19 cellular contexts compared by ENCODE assay signal in genomic region chr5:173028811-173029327, GRCh38. TPM values are rescaled to one million over a fixed set of nuclear protein-coding genes. Genes with fewer than 3 reads are reported as not detected.
DNase-seq lines count a peak whose midpoint lies in the region; ATAC-seq, FAIRE-seq and TF ChIP-seq lines count a peak whose summit lies in the region.
"Had no signal": no experiment of that assay in that cellular context is flagged by ENCODE, and none has a peak within 500 bp of the region (broad histone marks: within the 10 kb centered on the region; RNA-seq: fewer than 3 reads in every experiment).

No MANE protein-coding gene starts in this region.

- peaks cover 15% of the 10 kb centered on the region for H3K79me2 ChIP-seq in HepG2 (ENCODE audit: insufficient read depth, low read length)

- peaks cover 0 to 9% (median 8%) of the 10 kb centered on the region in 5 donors for H3K36me3 Mint-ChIP-seq in naive thymus-derived CD4-positive, alpha-beta T cell

- no peak overlapping the region for H3K4me2 ChIP-seq in HepG2 (ENCODE audit: low read depth, low read length)

- H2AFZ ChIP-seq in HepG2 (ENCODE audit: low read length): no peak overlapping the region

- H3K36me3 ChIP-seq in right lobe of liver (no peaks in the 10 kb centered on the region), HepG2 (replicated peaks in 1 of 2; ENCODE audit: control insufficient read depth in 1 of 2, insufficient read depth in 2 of 2, low read length in 2 of 2) (peaks cover 1 to 4% of the 10 kb centered on the region in 2 experiments; a peak in 2 of 5 replicates), body of pancreas (replicated peaks in 1 of 2; ENCODE audit: insufficient read depth in 1 of 2, low read depth in 2 of 2) (no peaks in the 10 kb centered on the region), urinary bladder (ENCODE audit: insufficient read depth) (peaks cover 3% of the 10 kb centered on the region)
- H3K36me3 ChIP-seq in naive thymus-derived CD4-positive, alpha-beta T cell (ENCODE audit: control insufficient read depth in 2 of 3, insufficient read depth in 3 of 3, low read length in 3 of 3): peaks cover 0 to 3% (median 0%) of the 10 kb centered on the region in 3 experiments

- peaks cover 0 to 2% (median 0%) of the 10 kb centered on the region in 11 donors for H3K9me3 Mint-ChIP-seq in naive thymus-derived CD4-positive, alpha-beta T cell
- H3K9me3 Mint-ChIP-seq: activated naive CD4-positive, alpha-beta T cell treated with anti-CD3 and anti-CD28 coated beads, Interleukin-2, amount 50 U/mL, for 72 hours; central memory CD8-positive, alpha-beta T cell had no signal

- H3K4me3 Mint-ChIP-seq in naive thymus-derived CD4-positive, alpha-beta T cell: no peak overlapping the region
- H3K4me3 Mint-ChIP-seq: central memory CD8-positive, alpha-beta T cell had no signal

- peaks cover 2 to 25% (median 21%) of the 10 kb centered on the region in 7 donors for H3K4me1 Mint-ChIP-seq in naive thymus-derived CD4-positive, alpha-beta T cell
- H3K4me1 Mint-ChIP-seq: central memory CD8-positive, alpha-beta T cell had no signal

- no TSS peak for BruUV-seq in HepG2 (replicated peaks; lab: Mats Ljungman, UMichigan)

- CTCF ChIA-PET in HepG2 (lab: Yijun Ruan, JAX; ENCODE audit: low intra/inter-chr PET ratio, low total read pairs): no interaction called here
- CTCF ChIA-PET in naive thymus-derived CD4-positive, alpha-beta T cell (lab: Charles Lee): interaction anchor here (0.9 kb wide), 1 partner anchor 10 kb away, joined by 7 read pairs; no protein-coding TSS in a partner anchor

- intact Hi-C loops in right lobe of liver (cut with DNase I) (no loop called here), HepG2 (cut with micrococcal nuclease; ENCODE audit: unreplicated experiment) (no loop called here), body of pancreas (cut with DNase I) (no loop called here)
- intact Hi-C loops in naive thymus-derived CD4-positive, alpha-beta T cell (cut with micrococcal nuclease): no loop called here

- H3K9ac ChIP-seq in HepG2 (ENCODE audit: insufficient read depth, low read depth, low read length): no peak overlapping the region

- H3K27me3 ChIP-seq in right lobe of liver (no peaks in the 10 kb centered on the region), HepG2 (ENCODE audit: control insufficient read depth in 1 of 2, insufficient read depth in 2 of 2, low read length in 2 of 2) (no peaks in the 10 kb centered on the region), body of pancreas (no peaks in the 10 kb centered on the region)
- no peaks in the 10 kb centered on the region for H3K27me3 ChIP-seq in naive thymus-derived CD4-positive, alpha-beta T cell (ENCODE audit: control insufficient read depth in 2 of 2, insufficient read depth in 2 of 2, low read length in 2 of 2)
- H3K27me3 ChIP-seq: foreskin keratinocyte had no signal

- FAIRE-seq in HepG2 (lab: Jason Lieb, UNC): no peak
- FAIRE-seq: RCC 7860 had no signal

- no peak overlapping the region for H3K27ac Mint-ChIP-seq in naive thymus-derived CD4-positive, alpha-beta T cell
- H3K27ac Mint-ChIP-seq: activated naive CD4-positive, alpha-beta T cell treated with anti-CD3 and anti-CD28 coated beads, Interleukin-2, amount 50 U/mL, for 72 hours had no signal

- ATAC-seq in right lobe of liver (peak in 1 of 4 donors; percentile 11), HepG2 (no peak), body of pancreas (no peak), GM19035 (IDR thresholded peaks at IDR 0.05; ENCODE audit: unreplicated experiment) (no peak)
- ATAC-seq in naive thymus-derived CD4-positive, alpha-beta T cell: no peak
- ATAC-seq: activated naive CD4-positive, alpha-beta T cell treated with anti-CD3 and anti-CD28 coated beads, Interleukin-2, amount 50 U/mL, for 72 hours; foreskin keratinocyte had no signal

- H3K4me1 ChIP-seq in right lobe of liver: peaks cover 0 to 28% (median 2%) of the 10 kb centered on the region in 4 donors
- peaks cover 20% of the 10 kb centered on the region for H3K4me1 ChIP-seq in HepG2 (ENCODE audit: insufficient read depth, low read length)
- peaks cover 28% of the 10 kb centered on the region for H3K4me1 ChIP-seq in body of pancreas
- H3K4me1 ChIP-seq in naive thymus-derived CD4-positive, alpha-beta T cell (ENCODE audit: control insufficient read depth in 2 of 2, insufficient read depth in 2 of 2, low read length in 2 of 2): peaks cover 0 to 28% of the 10 kb centered on the region in 2 donors
- H3K4me1 ChIP-seq in urinary bladder (ENCODE audit: insufficient read depth): peaks cover 2% of the 10 kb centered on the region
- H3K4me1 ChIP-seq: foreskin keratinocyte had no signal

- H3K4me3 ChIP-seq in right lobe of liver (no peak overlapping the region), HepG2 (replicated peaks in 1 of 3; ENCODE audit: insufficient read depth in 1 of 3, low read depth in 2 of 3, low read length in 3 of 3) (no peak overlapping the region), body of pancreas (no peak overlapping the region), urinary bladder (ENCODE audit: low read depth, low read length) (no peak overlapping the region)
- no peak overlapping the region for H3K4me3 ChIP-seq in naive thymus-derived CD4-positive, alpha-beta T cell (ENCODE audit: low read length)

- 60% methylated on average over 3 of the region's 4 CpGs for WGBS in right lobe of liver (ENCODE audit: insufficient coverage, low coverage, low lambda C conversion rate, missing lambda C conversion rate)
- 83% methylated on average over 4 of the region's 4 CpGs for WGBS in HepG2 (ENCODE audit: low lambda C conversion rate)
- 56% methylated on average over 4 of the region's 4 CpGs for WGBS in body of pancreas, 2 donors
- 79% methylated on average over 4 of the region's 4 CpGs for WGBS in urinary bladder

- TF ChIP-seq POLR2A in right lobe of liver (IDR thresholded peaks at IDR 0.05) (no peak), HepG2 (IDR thresholded peaks at IDR 0.05; ENCODE audit: insufficient read depth in 1 of 2, low read depth in 2 of 2, low read length in 2 of 2) (no peak), body of pancreas (IDR thresholded peaks at IDR 0.05) (no peak)

- H4K20me1 ChIP-seq in HepG2 (ENCODE audit: insufficient read depth, low read length): 0 out of 2 replicates have a peak, but pooled peaks cover 5% of the 10 kb centered on the region

- H3K27me3 Mint-ChIP-seq in naive thymus-derived CD4-positive, alpha-beta T cell: no peaks in the 10 kb centered on the region
- H3K27me3 Mint-ChIP-seq: central memory CD8-positive, alpha-beta T cell had no signal

- POLR2A ChIA-PET in HepG2 (lab: Yijun Ruan, JAX): no interaction called here
- POLR2A ChIA-PET in naive thymus-derived CD4-positive, alpha-beta T cell (lab: Charles Lee): interaction anchor here (1.2 to 1.8 kb wide), 3 partner anchors 10 to 28 kb away, joined by 5 to 11 read pairs (median 6); no protein-coding TSS in a partner anchor

- no peak for TF ChIP-seq EP300 in HepG2 (IDR thresholded peaks at IDR 0.05; ENCODE audit: low read depth in 2 of 2, low read length in 2 of 2)
- no peak for TF ChIP-seq EP300 in HepG2 (CRISPR knock-in tag; IDR thresholded peaks at IDR 0.05; ENCODE audit: borderline replicate concordance)

- no peaks in the 10 kb centered on the region for H3K9me3 ChIP-seq in right lobe of liver
- H3K9me3 ChIP-seq in HepG2 (ENCODE audit: low read length): no peaks in the 10 kb centered on the region
- no peaks in the 10 kb centered on the region for H3K9me3 ChIP-seq in body of pancreas
- H3K9me3 ChIP-seq in naive thymus-derived CD4-positive, alpha-beta T cell (ENCODE audit: control insufficient read depth in 2 of 3, low read length in 3 of 3): no peaks in the 10 kb centered on the region

- in situ Hi-C loops in HepG2 (cut with HindIII; ENCODE audit: extremely low pct_ligation_motif_present, low pct_unique_long_range_greater_than_20kb): no loop called here

- DNase-seq in right lobe of liver (no peak), HepG2 (ENCODE audit: low spot score) (no peak), body of pancreas (no peak), mucosa of gallbladder (ENCODE audit: low spot score) (no peak), NCI-H82 (lab: John Stamatoyannopoulos, UW) (no peak)
- no peak for DNase-seq in naive thymus-derived CD4-positive, alpha-beta T cell
- DNase-seq: activated CD8-positive, alpha-beta memory T cell treated with anti-CD3 and anti-CD28 coated beads, Interleukin-2, amount 50 U/mL, for 48 hours; Calu3; foreskin keratinocyte; midbrain; NCI-H1930; NCI-H524; stimulated activated CD4-positive, alpha-beta T cell treated with anti-CD3 and anti-CD28 coated beads, Interleukin-15, amount 100 ng/mL, for 24 hours; T-helper 1 cell had no signal

- no peak for TF ChIP-seq RAD21 in HepG2 (CRISPR knock-in tag; IDR thresholded peaks at IDR 0.05)

- H3K27ac ChIP-seq in right lobe of liver (peak overlapping the region in 2 of 3 donors; percentile 7 to 15), HepG2 (ENCODE audit: extremely low read length, insufficient read depth, low read length) (no peak overlapping the region), body of pancreas (peak overlapping the region in 3 of 4 donors; percentile 3 to 56 (median 46)), urinary bladder (ENCODE audit: low read depth) (peak overlapping the region; percentile 24)
- peak overlapping the region; percentile 57 for H3K27ac ChIP-seq in naive thymus-derived CD4-positive, alpha-beta T cell (ENCODE audit: low read depth, low read length)
- H3K27ac ChIP-seq: foreskin keratinocyte had no signal

- TF ChIP-seq CTCF in right lobe of liver (IDR thresholded peaks at IDR 0.05): no peak
- TF ChIP-seq CTCF in HepG2 (CRISPR knock-in tag; IDR thresholded peaks at IDR 0.05): no peak
- TF ChIP-seq CTCF in body of pancreas (IDR thresholded peaks at IDR 0.05): no peak

RNA-seq across cellular contexts. Expression of gene CREBRF, which starts 27.3 kb away (rescaled TPM):
- total RNA-seq in right lobe of liver (10 to 100 TPM in 4 of 6 experiments, 1 to 10 TPM in 2; 6.5 to 15.7 (median 12.6) TPM), HepG2 (2016; rRNA removed; fragmentation: Illumina TruSeq; extraction: Trizol) (4.5 and 5.1 TPM in 2 replicates), body of pancreas (10 to 100 TPM; 19.7 to 37.2 TPM), urinary bladder (56.4 TPM), mucosa of gallbladder (34.6 TPM)
- total RNA-seq in HepG2 (2016; cell fraction: cytosol; rRNA removed; fragmentation: Illumina TruSeq; extraction: Trizol; ENCODE audit: low read depth): 3.3 and 4.5 TPM in 2 replicates
- total RNA-seq in HepG2 (2016; cell fraction: insoluble cytoplasmic fraction; rRNA removed; fragmentation: Illumina TruSeq; extraction: Trizol): 4.9 and 5.3 TPM in 2 replicates
- 5.3 and 5.8 TPM in 2 replicates for total RNA-seq in HepG2 (2016; cell fraction: membrane; rRNA removed; fragmentation: Illumina TruSeq; extraction: Trizol)
- total RNA-seq in HepG2 (2016; cell fraction: nucleus; rRNA removed; fragmentation: Illumina TruSeq; extraction: Trizol): 7.6 and 9.7 TPM in 2 replicates
- polyA plus RNA-seq in HepG2 (2011; rRNA removed) (8.9 and 10.2 TPM in 2 replicates), urinary bladder (12.6 TPM)
- polyA plus RNA-seq in HepG2 (2011; cell fraction: cytosol; rRNA removed): 2.5 and 3.3 TPM in 2 replicates
- polyA plus RNA-seq in HepG2 (2011; cell fraction: nucleus; rRNA removed): 15.4 and 16.5 TPM in 2 replicates
- polyA plus RNA-seq in HepG2 (2012): 6.6 and 9.2 TPM in 2 replicates
- 0.08 and 0.09 TPM in 2 replicates for polyA plus RNA-seq in HepG2 (2016; cell fraction: cytosol; fragmentation: Illumina TruSeq; extraction: Trizol; ENCODE audit: low read depth)
- 1.6 TPM in 2 replicates for polyA plus RNA-seq in HepG2 (2016; cell fraction: insoluble cytoplasmic fraction; fragmentation: Illumina TruSeq; extraction: Trizol; ENCODE audit: low read depth)
- polyA plus RNA-seq in HepG2 (2016; cell fraction: membrane; fragmentation: Illumina TruSeq; extraction: Trizol; ENCODE audit: low read depth): 0.17 and 0.21 TPM in 2 replicates
- polyA plus RNA-seq in HepG2 (2016; cell fraction: nucleus; fragmentation: Illumina TruSeq; extraction: Trizol; ENCODE audit: insufficient read depth, low read depth): 5.6 and 7.8 TPM in 2 replicates
- 10.2 and 30.3 TPM in 2 replicates for polyA minus RNA-seq in HepG2 (2011; rRNA and poly(A)+ RNA removed; ENCODE audit: low replicate concordance)
- polyA minus RNA-seq in HepG2 (2011; cell fraction: cytosol; rRNA and poly(A)+ RNA removed): 6.2 and 13.2 TPM in 2 replicates
- polyA minus RNA-seq in HepG2 (2011; cell fraction: nucleus; rRNA and poly(A)+ RNA removed): 40.2 and 40.9 TPM in 2 replicates
- 100 to 1,000 TPM in 4 of 5 experiments, 10 to 100 TPM in 1; 18.9 to 105 (median 102) TPM for total RNA-seq in naive thymus-derived CD4-positive, alpha-beta T cell
- 10 to 100 TPM; 61.7 to 67.5 TPM for polyA plus RNA-seq in naive thymus-derived CD4-positive, alpha-beta T cell

RNA-seq across cellular contexts. Expression of gene ATP6V0E1, which starts 45.3 kb away (rescaled TPM):
- total RNA-seq in right lobe of liver: 100 to 1,000 TPM in 5 of 6 experiments, 10 to 100 TPM in 1; 83.1 to 202 (median 116) TPM
- total RNA-seq in HepG2 (2016; rRNA removed; fragmentation: Illumina TruSeq; extraction: Trizol): 121 and 143 TPM in 2 replicates
- 42.6 and 60.2 TPM in 2 replicates for total RNA-seq in HepG2 (2016; cell fraction: cytosol; rRNA removed; fragmentation: Illumina TruSeq; extraction: Trizol; ENCODE audit: low read depth)
- total RNA-seq in HepG2 (2016; cell fraction: insoluble cytoplasmic fraction; rRNA removed; fragmentation: Illumina TruSeq; extraction: Trizol): 133 and 156 TPM in 2 replicates
- total RNA-seq in HepG2 (2016; cell fraction: membrane; rRNA removed; fragmentation: Illumina TruSeq; extraction: Trizol): 107 and 116 TPM in 2 replicates
- total RNA-seq in HepG2 (2016; cell fraction: nucleus; rRNA removed; fragmentation: Illumina TruSeq; extraction: Trizol): 95.8 and 110 TPM in 2 replicates
- 215 TPM in 2 replicates for polyA plus RNA-seq in HepG2 (2011; rRNA removed)
- polyA plus RNA-seq in HepG2 (2011; cell fraction: cytosol; rRNA removed): 78.6 and 139 TPM in 2 replicates
- polyA plus RNA-seq in HepG2 (2011; cell fraction: nucleus; rRNA removed): 23.8 and 34.6 TPM in 2 replicates
- polyA plus RNA-seq in HepG2 (2012): 174 and 183 TPM in 2 replicates
- 84.5 and 116 TPM in 2 replicates for polyA plus RNA-seq in HepG2 (2016; cell fraction: cytosol; fragmentation: Illumina TruSeq; extraction: Trizol; ENCODE audit: low read depth)
- polyA plus RNA-seq in HepG2 (2016; cell fraction: insoluble cytoplasmic fraction; fragmentation: Illumina TruSeq; extraction: Trizol; ENCODE audit: low read depth): 157 and 171 TPM in 2 replicates
- polyA plus RNA-seq in HepG2 (2016; cell fraction: membrane; fragmentation: Illumina TruSeq; extraction: Trizol; ENCODE audit: low read depth): 138 and 160 TPM in 2 replicates
- polyA plus RNA-seq in HepG2 (2016; cell fraction: nucleus; fragmentation: Illumina TruSeq; extraction: Trizol; ENCODE audit: insufficient read depth, low read depth): 222 and 234 TPM in 2 replicates
- 128 and 158 TPM in 2 replicates for polyA minus RNA-seq in HepG2 (2011; rRNA and poly(A)+ RNA removed; ENCODE audit: low replicate concordance)
- 39.6 and 40.0 TPM in 2 replicates for polyA minus RNA-seq in HepG2 (2011; cell fraction: cytosol; rRNA and poly(A)+ RNA removed)
- 19.4 and 38.8 TPM in 2 replicates for polyA minus RNA-seq in HepG2 (2011; cell fraction: nucleus; rRNA and poly(A)+ RNA removed)
- 10 to 100 TPM; 41.2 to 68.7 TPM for total RNA-seq in body of pancreas
- total RNA-seq in naive thymus-derived CD4-positive, alpha-beta T cell: 100 to 1,000 TPM in 4 of 5 experiments, 10 to 100 TPM in 1; 61.8 to 170 (median 119) TPM
- 100 to 1,000 TPM; 415 to 455 TPM for polyA plus RNA-seq in naive thymus-derived CD4-positive, alpha-beta T cell
- 118 TPM for total RNA-seq in urinary bladder
- 324 TPM for polyA plus RNA-seq in urinary bladder
- total RNA-seq in mucosa of gallbladder: 260 TPM
